Comparison of ENCODE assay signal across 13 cellular contexts in the genomic region with DNA sequence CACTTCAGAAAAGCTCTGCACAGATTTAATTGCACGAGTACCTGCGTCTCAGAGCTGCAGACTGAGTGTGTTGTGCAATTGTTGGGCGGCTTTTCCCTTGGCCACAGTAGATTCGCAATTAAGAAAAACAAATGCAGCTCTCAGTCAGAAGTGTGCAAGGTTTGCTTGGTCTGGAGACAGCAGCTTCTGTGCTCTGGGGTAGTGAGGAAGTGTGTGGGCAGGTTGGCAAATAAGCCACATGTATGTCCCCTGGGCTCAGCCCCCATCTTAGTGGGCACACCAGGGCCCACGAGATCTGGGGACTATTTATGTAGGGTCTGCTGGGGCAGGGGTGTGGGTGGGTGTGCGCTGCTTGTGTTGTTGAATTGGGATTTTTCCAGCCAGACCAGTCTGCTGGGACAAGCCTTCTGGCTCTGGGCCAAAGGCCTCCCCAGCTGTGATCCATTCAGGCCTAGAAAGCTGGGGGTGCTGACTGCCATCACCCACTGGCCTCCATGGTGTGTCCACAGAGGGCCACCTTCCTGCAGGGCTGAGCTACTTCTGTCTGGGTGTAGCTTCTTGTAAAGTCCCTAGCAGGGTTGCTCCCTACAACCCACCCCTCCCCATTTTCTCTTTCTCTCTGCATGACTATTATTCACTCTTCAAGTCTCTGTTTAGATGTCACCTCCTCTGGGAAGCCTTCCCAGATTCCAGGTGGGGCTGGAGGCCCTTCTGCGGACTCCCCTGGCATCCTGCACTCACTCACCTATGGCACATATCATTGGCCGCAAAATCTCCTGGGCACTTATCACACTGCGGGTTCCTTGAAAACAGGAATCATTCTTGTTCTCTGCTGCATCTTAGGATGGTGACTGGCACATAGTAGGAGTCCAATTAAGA.
DNase-seq lines count a peak whose midpoint lies in the region; ATAC-seq, FAIRE-seq and TF ChIP-seq lines count a peak whose summit lies in the region.
"Had no signal": no experiment of that assay in that cellular context is flagged by ENCODE, and none has a peak within 500 bp of the region (broad histone marks: within the 10 kb centered on the region; RNA-seq: fewer than 3 reads in every experiment).

No MANE protein-coding gene starts in this region.

- no peaks in the 10 kb centered on the region for H3K9me2 ChIP-seq in hepatocyte (replicated peaks; ENCODE audit: insufficient read depth)

- H3K4me3 Mint-ChIP-seq in T-helper 2 cell treated with Interferon-gamma antibody and Interleukin-4, amounts not matched to agents 5 μg/mL and 100 μg/mL, for 36 hours: no peak overlapping the region

- TF ChIP-seq CTCF in HEK293 (tag by site-specific recombination; IDR thresholded peaks at IDR 0.05) (no peak), HepG2 (CRISPR knock-in tag; IDR thresholded peaks at IDR 0.05) (no peak), prostate gland (IDR thresholded peaks at IDR 0.05) (no peak), hepatocyte (IDR thresholded peaks at IDR 0.05; ENCODE audit: poor library complexity) (no peak)

- H3K27me3 Mint-ChIP-seq in T-helper 2 cell treated with Interferon-gamma antibody and Interleukin-4, amounts not matched to agents 5 μg/mL and 100 μg/mL, for 36 hours (ENCODE audit: low read depth): no peaks in the 10 kb centered on the region

- in situ Hi-C loops in HepG2 (cut with HindIII; ENCODE audit: extremely low pct_ligation_motif_present, low pct_unique_long_range_greater_than_20kb): no loop called here

- CTCF ChIA-PET in HEK293 (lab: Yijun Ruan, JAX): interaction anchor here (0.6 to 1.7 kb wide), 4 partner anchors 28 to 187 kb away, joined by 3 to 7 read pairs (median 3); no protein-coding TSS in a partner anchor
- CTCF ChIA-PET in HepG2 (lab: Yijun Ruan, JAX; ENCODE audit: low intra/inter-chr PET ratio, low total read pairs): no interaction called here

- H3K4me2 ChIP-seq in BLaER1 treated with 17β-estradiol and CSF1 and Interleukin-3, amounts not matched to agents 10 nM and 100 nM: peak overlapping the region; percentile 84 to 97 (median 93)
- H3K4me2 ChIP-seq in HepG2 (ENCODE audit: low read depth, low read length) (no peak overlapping the region), hepatocyte (no peak overlapping the region)

- intact Hi-C loops in HepG2 (cut with micrococcal nuclease; ENCODE audit: unreplicated experiment): no loop called here
- intact Hi-C loops in prostate gland (cut with DNase I): no loop called here

- H4K20me1 ChIP-seq in BLaER1 treated with 17β-estradiol and CSF1 and Interleukin-3, amounts not matched to agents 10 nM and 100 nM: peaks cover 64 to 100% (median 89%) of the 10 kb centered on the region in 11 experiments
- peaks cover 11% of the 10 kb centered on the region for H4K20me1 ChIP-seq in HepG2 (ENCODE audit: insufficient read depth, low read length)
- H4K20me1 ChIP-seq in hepatocyte (ENCODE audit: insufficient read depth, poor library complexity, severe bottlenecking): no peaks in the 10 kb centered on the region

- 94% methylated on average over 8 of the region's 9 CpGs for WGBS in HepG2 (ENCODE audit: low lambda C conversion rate)
- WGBS in prostate gland: 75% methylated on average over 9 of the region's 9 CpGs
- 82% methylated on average over 9 of the region's 9 CpGs for WGBS in hepatocyte (ENCODE audit: low lambda C conversion rate, missing lambda C conversion rate)

- H3K9me3 ChIP-seq in BLaER1 treated with 17β-estradiol and CSF1 and Interleukin-3, amounts not matched to agents 10 nM and 100 nM (replicated peaks in 1 of 11): no peaks in the 10 kb centered on the region
- H3K9me3 ChIP-seq in HEK293 (ENCODE audit: control insufficient read depth, insufficient read depth, low read depth, low read length): no peaks in the 10 kb centered on the region
- no peaks in the 10 kb centered on the region for H3K9me3 ChIP-seq in HepG2 (ENCODE audit: low read length)
- no peaks in the 10 kb centered on the region for H3K9me3 ChIP-seq in prostate gland
- H3K9me3 ChIP-seq in hepatocyte (ENCODE audit: low read depth): no peaks in the 10 kb centered on the region
- H3K9me3 ChIP-seq: Caco-2, tibial nerve had no signal

- no TSS peak for BruUV-seq in HepG2 (replicated peaks; lab: Mats Ljungman, UMichigan)

- POLR2A ChIA-PET in HEK293 (lab: Yijun Ruan, JAX): no interaction called here
- POLR2A ChIA-PET in HepG2 (lab: Yijun Ruan, JAX): interaction anchor here (2.2 kb wide), 1 partner anchor 12 kb away, joined by 4 read pairs; no protein-coding TSS in a partner anchor

- peak overlapping the region; percentile 42 for H3K27ac Mint-ChIP-seq in T-helper 2 cell treated with Interferon-gamma antibody and Interleukin-4, amounts not matched to agents 5 μg/mL and 100 μg/mL, for 36 hours

- H2AFZ ChIP-seq in HepG2 (ENCODE audit: low read length) (no peak overlapping the region), hepatocyte (no peak overlapping the region)

- TF ChIP-seq EP300 in HepG2 (IDR thresholded peaks at IDR 0.05; ENCODE audit: low read depth in 2 of 2, low read length in 2 of 2): no peak
- TF ChIP-seq EP300 in HepG2 (CRISPR knock-in tag; IDR thresholded peaks at IDR 0.05; ENCODE audit: borderline replicate concordance): no peak

- no peaks in the 10 kb centered on the region for H3K9me3 Mint-ChIP-seq in T-helper 2 cell treated with Interferon-gamma antibody and Interleukin-4, amounts not matched to agents 5 μg/mL and 100 μg/mL, for 36 hours

- no peak for FAIRE-seq in HepG2 (lab: Jason Lieb, UNC)
- FAIRE-seq: TTC549 had no signal

- peak overlapping the region in 8 of 11 experiments; percentile 16 to 88 (median 76); a peak in 15 of 22 replicates for H3K27ac ChIP-seq in BLaER1 treated with 17β-estradiol and CSF1 and Interleukin-3, amounts not matched to agents 10 nM and 100 nM
- no peak overlapping the region for H3K27ac ChIP-seq in HEK293 (ENCODE audit: extremely low read depth, low read depth, low read length)
- H3K27ac ChIP-seq in HepG2 (ENCODE audit: extremely low read length, insufficient read depth, low read length): no peak overlapping the region
- no peak overlapping the region for H3K27ac ChIP-seq in prostate gland
- H3K27ac ChIP-seq in hepatocyte: no peak overlapping the region
- H3K27ac ChIP-seq: tibial nerve had no signal

- H3K4me3 ChIP-seq in BLaER1 treated with 17β-estradiol and CSF1 and Interleukin-3, amounts not matched to agents 10 nM and 100 nM: peak overlapping the region in 4 of 10 experiments; percentile 2 to 21 (median 8); a peak in 4 of 20 replicates
- H3K4me3 ChIP-seq in HEK293 (ENCODE audit: low read depth, low read length) (no peak overlapping the region), HepG2 (replicated peaks in 1 of 3; ENCODE audit: insufficient read depth in 1 of 3, low read depth in 2 of 3, low read length in 3 of 3) (no peak overlapping the region), prostate gland (no peak overlapping the region), hepatocyte (no peak overlapping the region)
- H3K4me3 ChIP-seq: tibial nerve had no signal

- peak overlapping the region in 8 of 11 experiments; percentile 12 to 74 (median 62); a peak in 12 of 22 replicates for H3K9ac ChIP-seq in BLaER1 treated with 17β-estradiol and CSF1 and Interleukin-3, amounts not matched to agents 10 nM and 100 nM
- no peak overlapping the region for H3K9ac ChIP-seq in HepG2 (ENCODE audit: insufficient read depth, low read depth, low read length)

- peaks cover 66% of the 10 kb centered on the region for H3K4me1 Mint-ChIP-seq in T-helper 2 cell treated with Interferon-gamma antibody and Interleukin-4, amounts not matched to agents 5 μg/mL and 100 μg/mL, for 36 hours (ENCODE audit: low read depth)

- no peak for DNase-seq in T-helper 2 cell treated with Interferon-gamma antibody and Interleukin-4, amounts not matched to agents 5 μg/mL and 100 μg/mL, for 36 hours (ENCODE audit: low spot score)
- no peak for DNase-seq in HepG2 (ENCODE audit: low spot score)
- no peak for DNase-seq in prostate gland (ENCODE audit: low spot score)
- no peak for DNase-seq in NCI-H2029 (lab: John Stamatoyannopoulos, UW)
- no peak for DNase-seq in hepatocyte (ENCODE audit: low spot score)
- DNase-seq: Caco-2, glutamatergic neuron, NCI-H1105 had no signal

- no peak for TF ChIP-seq POLR2A in HepG2 (IDR thresholded peaks at IDR 0.05; ENCODE audit: insufficient read depth in 1 of 2, low read depth in 2 of 2, low read length in 2 of 2)
- no peak for TF ChIP-seq POLR2A in prostate gland (IDR thresholded peaks at IDR 0.05)

- H3K4me1 ChIP-seq in BLaER1 treated with 17β-estradiol and CSF1 and Interleukin-3, amounts not matched to agents 10 nM and 100 nM: peaks cover 90 to 100% (median 98%) of the 10 kb centered on the region in 10 experiments
- H3K4me1 ChIP-seq in HEK293 (ENCODE audit: control insufficient read depth, insufficient read depth, low read length): 0 out of 2 replicates have a peak, but pooled peaks cover under 1% of the 10 kb centered on the region
- no peaks in the 10 kb centered on the region for H3K4me1 ChIP-seq in HepG2 (ENCODE audit: insufficient read depth, low read length)
- peaks cover 10% of the 10 kb centered on the region for H3K4me1 ChIP-seq in prostate gland (replicated peaks)
- H3K4me1 ChIP-seq in hepatocyte (ENCODE audit: insufficient read depth): peaks cover 5% of the 10 kb centered on the region

- ATAC-seq in HepG2 (no peak), GM19328 (IDR thresholded peaks at IDR 0.05; ENCODE audit: unreplicated experiment) (no peak)

- H3K79me2 ChIP-seq in HepG2 (ENCODE audit: insufficient read depth, low read length) (no peaks in the 10 kb centered on the region), hepatocyte (peaks cover 15% of the 10 kb centered on the region)

- peaks cover 0 to 8% (median 0%) of the 10 kb centered on the region in 11 experiments; a peak in 4 of 22 replicates for H3K36me3 ChIP-seq in BLaER1 treated with 17β-estradiol and CSF1 and Interleukin-3, amounts not matched to agents 10 nM and 100 nM
- H3K36me3 ChIP-seq in HEK293 (ENCODE audit: control insufficient read depth in 2 of 2, insufficient read depth in 1 of 2, low read length in 2 of 2): no peaks in the 10 kb centered on the region
- peaks cover 0 to 1% of the 10 kb centered on the region in 2 experiments; a peak in 2 of 5 replicates for H3K36me3 ChIP-seq in HepG2 (replicated peaks in 1 of 2; ENCODE audit: control insufficient read depth in 1 of 2, insufficient read depth in 2 of 2, low read length in 2 of 2)
- no peaks in the 10 kb centered on the region for H3K36me3 ChIP-seq in prostate gland
- no peaks in the 10 kb centered on the region for H3K36me3 ChIP-seq in hepatocyte (replicated peaks; ENCODE audit: insufficient read depth, low read depth)
- H3K36me3 ChIP-seq: tibial nerve had no signal

- peaks cover 6% of the 10 kb centered on the region for H3K36me3 Mint-ChIP-seq in T-helper 2 cell treated with Interferon-gamma antibody and Interleukin-4, amounts not matched to agents 5 μg/mL and 100 μg/mL, for 36 hours (ENCODE audit: low read depth)

- TF ChIP-seq RAD21 in HepG2 (CRISPR knock-in tag; IDR thresholded peaks at IDR 0.05): no peak

- no peaks in the 10 kb centered on the region for H3K27me3 ChIP-seq in BLaER1 treated with 17β-estradiol and CSF1 and Interleukin-3, amounts not matched to agents 10 nM and 100 nM
- H3K27me3 ChIP-seq in HepG2 (ENCODE audit: control insufficient read depth in 1 of 2, insufficient read depth in 2 of 2, low read length in 2 of 2): no peaks in the 10 kb centered on the region
- no peaks in the 10 kb centered on the region for H3K27me3 ChIP-seq in prostate gland (replicated peaks; ENCODE audit: insufficient read depth)
- H3K27me3 ChIP-seq in hepatocyte: no peaks in the 10 kb centered on the region
- H3K27me3 ChIP-seq: tibial nerve had no signal

Comparison
In these comparisons a context has a peak if more than half of its experiments do, and no peak if none do; other contexts are left out.
1. H3K27ac ChIP-seq: peak in BLaER1 treated with 17β-estradiol and CSF1 and Interleukin-3, amounts not matched to agents 10 nM and 100 nM (8 of 11); none in HEK293 (single experiment), HepG2 (single experiment), prostate gland (0 of 2) and hepatocyte (single experiment).
2. H3K4me2 ChIP-seq: peak in BLaER1 treated with 17β-estradiol and CSF1 and Interleukin-3, amounts not matched to agents 10 nM and 100 nM (11 of 11); none in HepG2 (single experiment) and hepatocyte (single experiment).